9 cellular contexts compared by ENCODE assay signal in the genomic region with DNA sequence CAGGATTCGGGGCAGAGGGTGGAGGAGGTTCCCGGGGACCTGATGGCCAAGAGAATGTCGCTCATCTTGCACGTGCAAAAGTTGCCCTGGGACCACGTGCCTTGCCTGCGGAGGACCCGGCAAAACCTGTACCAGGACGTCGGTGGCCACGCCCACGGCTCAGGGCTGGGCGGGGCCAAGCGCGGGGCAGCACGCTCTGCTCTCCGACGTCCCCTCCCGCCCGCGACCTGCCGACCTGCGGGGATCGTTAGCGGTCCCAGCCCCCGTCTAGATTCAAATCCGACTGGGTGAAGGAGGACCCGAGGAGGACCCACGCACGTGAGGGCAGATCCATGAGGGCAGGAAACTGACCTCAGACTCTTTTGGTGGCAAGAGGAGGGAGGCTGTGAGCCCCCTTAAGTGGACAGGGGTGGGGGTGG. TPM values are rescaled to one million over a fixed set of nuclear protein-coding genes. Genes with fewer than 3 reads are reported as not detected.
DNase-seq lines count a peak whose midpoint lies in the region; ATAC-seq and TF ChIP-seq lines count a peak whose summit lies in the region.
"Had no signal": no experiment of that assay in that cellular context is flagged by ENCODE, and none has a peak within 500 bp of the region (broad histone marks: within the 10 kb centered on the region; RNA-seq: fewer than 3 reads in every experiment).

C1orf167 (plus strand) TSS at position 206 of the 419 bp plus-strand sequence. CDS start 2,208 bp downstream, outside the sequence.

- TF ChIP-seq POLR2A in right lobe of liver (IDR thresholded peaks at IDR 0.05) = no peak

- H3K27ac ChIP-seq in left ventricle myocardium inferior (replicated peaks) = no peak within 1 kb of the TSS
- H3K27ac ChIP-seq in right lobe of liver = no peak within 1 kb of the TSS
- no peak within 1 kb of the TSS for H3K27ac ChIP-seq in upper lobe of right lung

- DNase-seq in Right ventricle myocardium inferior (ENCODE audit: missing footprints) (peak; percentile 56), left ventricle myocardium inferior (no peak), right lobe of liver (no peak), upper lobe of right lung (no peak), mesenteric fat pad (ENCODE audit: low spot score) (no peak), DMS153 treated with DMSO at 0.1 percent for 48 hours (lab: John Stamatoyannopoulos, UW; ENCODE audit: unreplicated experiment) (no peak)
- DNase-seq in activated T-helper 1 cell treated with anti-CD3 and anti-CD28 coated beads, Interleukin-12 subunit alpha, Interleukin-12 subunit beta, Interleukin-2, Interleukin-4 antibody, amounts not matched to agents 30 ng/mL and 10 ng/mL and 1 ng/mL, durations not matched to agents 14 hours and 24 hours and 36 hours (ENCODE audit: low spot score) = peak; percentile 27
- DNase-seq: NCI-H345 had no signal

- H3K4me1 Mint-ChIP-seq in activated T-helper 1 cell treated with anti-CD3 and anti-CD28 coated beads, Interleukin-12 subunit alpha, Interleukin-12 subunit beta, Interleukin-2, Interleukin-4 antibody, amounts not matched to agents 30 ng/mL and 10 ng/mL and 1 ng/mL, durations not matched to agents 14 hours and 24 hours and 36 hours (ENCODE audit: low read depth) = no peaks in the 10 kb centered on the region

- H3K9me3 ChIP-seq in left ventricle myocardium inferior (replicated peaks) (no peaks in the 10 kb centered on the region), right lobe of liver (no peaks in the 10 kb centered on the region), upper lobe of right lung (no peaks in the 10 kb centered on the region)

- H3K36me3 ChIP-seq in left ventricle myocardium inferior = no peaks in the 10 kb centered on the region
- no peaks in the 10 kb centered on the region for H3K36me3 ChIP-seq in right lobe of liver
- no peaks in the 10 kb centered on the region for H3K36me3 ChIP-seq in upper lobe of right lung

- peaks cover 21% of the 10 kb centered on the region for H3K27me3 Mint-ChIP-seq in activated T-helper 1 cell treated with anti-CD3 and anti-CD28 coated beads, Interleukin-12 subunit alpha, Interleukin-12 subunit beta, Interleukin-2, Interleukin-4 antibody, amounts not matched to agents 30 ng/mL and 10 ng/mL and 1 ng/mL, durations not matched to agents 14 hours and 24 hours and 36 hours (ENCODE audit: insufficient read depth)

- H3K4me3 ChIP-seq in left ventricle myocardium inferior (no peak within 1 kb of the TSS), right lobe of liver (no peak within 1 kb of the TSS), upper lobe of right lung (no peak within 1 kb of the TSS)

- intact Hi-C loops in Right ventricle myocardium inferior (cut with DNase I) (no loop called here), left ventricle myocardium inferior (cut with micrococcal nuclease) (no loop called here), right lobe of liver (cut with DNase I) (no loop called here), upper lobe of right lung (cut with DNase I) (no loop called here)
- intact Hi-C loops in activated T-helper 1 cell treated with anti-CD3 and anti-CD28 coated beads, Interleukin-12 subunit alpha, Interleukin-12 subunit beta, Interleukin-2, Interleukin-4 antibody, amounts not matched to agents 30 ng/mL and 10 ng/mL and 1 ng/mL, durations not matched to agents 14 hours and 24 hours and 36 hours (cut with micrococcal nuclease) = loop anchor here (1.0 kb wide), 1 partner anchor 44 kb away; the partner anchor contains the start of gene CLCN6

- no peaks in the 10 kb centered on the region for H3K36me3 Mint-ChIP-seq in activated T-helper 1 cell treated with anti-CD3 and anti-CD28 coated beads, Interleukin-12 subunit alpha, Interleukin-12 subunit beta, Interleukin-2, Interleukin-4 antibody, amounts not matched to agents 30 ng/mL and 10 ng/mL and 1 ng/mL, durations not matched to agents 14 hours and 24 hours and 36 hours (ENCODE audit: low read depth)

- WGBS in right lobe of liver (ENCODE audit: insufficient coverage, low coverage, low lambda C conversion rate, missing lambda C conversion rate) = 14% methylated on average over 10 of the region's 29 CpGs

- H3K27me3 ChIP-seq in left ventricle myocardium inferior (ENCODE audit: low read depth) (peaks cover 39% of the 10 kb centered on the region), right lobe of liver (no peaks in the 10 kb centered on the region), upper lobe of right lung (peaks cover 13% of the 10 kb centered on the region)

- TF ChIP-seq CTCF in left ventricle myocardium inferior (IDR thresholded peaks at IDR 0.05; ENCODE audit: borderline replicate concordance) (no peak), right lobe of liver (IDR thresholded peaks at IDR 0.05) (no peak), upper lobe of right lung (IDR thresholded peaks at IDR 0.05) (no peak)

- H3K27ac Mint-ChIP-seq in activated T-helper 1 cell treated with anti-CD3 and anti-CD28 coated beads, Interleukin-12 subunit alpha, Interleukin-12 subunit beta, Interleukin-2, Interleukin-4 antibody, amounts not matched to agents 30 ng/mL and 10 ng/mL and 1 ng/mL, durations not matched to agents 14 hours and 24 hours and 36 hours = no peak within 1 kb of the TSS

- no peak within 1 kb of the TSS for H3K4me3 Mint-ChIP-seq in activated T-helper 1 cell treated with anti-CD3 and anti-CD28 coated beads, Interleukin-12 subunit alpha, Interleukin-12 subunit beta, Interleukin-2, Interleukin-4 antibody, amounts not matched to agents 30 ng/mL and 10 ng/mL and 1 ng/mL, durations not matched to agents 14 hours and 24 hours and 36 hours

- H3K9me3 Mint-ChIP-seq in activated T-helper 1 cell treated with anti-CD3 and anti-CD28 coated beads, Interleukin-12 subunit alpha, Interleukin-12 subunit beta, Interleukin-2, Interleukin-4 antibody, amounts not matched to agents 30 ng/mL and 10 ng/mL and 1 ng/mL, durations not matched to agents 14 hours and 24 hours and 36 hours = no peaks in the 10 kb centered on the region

- H3K4me1 ChIP-seq in left ventricle myocardium inferior = peaks cover 8% of the 10 kb centered on the region
- no peaks in the 10 kb centered on the region for H3K4me1 ChIP-seq in right lobe of liver
- H3K4me1 ChIP-seq in upper lobe of right lung = no peaks in the 10 kb centered on the region

- ATAC-seq in Right ventricle myocardium inferior (no peak), right lobe of liver (peak; percentile 23 to 50 (median 40)), upper lobe of right lung (peak; percentile 68), GM19035 (IDR thresholded peaks at IDR 0.05; ENCODE audit: unreplicated experiment) (no peak)

RNA-seq across cellular contexts. Expression of gene C1orf167, which starts in this region (rescaled TPM):
- total RNA-seq in Right ventricle myocardium inferior = 5.0 TPM
- total RNA-seq in left ventricle myocardium inferior = 2.5 TPM
- not detected in 2 replicates for total RNA-seq in activated T-helper 1 cell treated with anti-CD3 and anti-CD28 coated beads, Interleukin-12 subunit alpha, Interleukin-12 subunit beta, Interleukin-2, Interleukin-4 antibody, amounts not matched to agents 30 ng/mL and 10 ng/mL and 1 ng/mL, durations not matched to agents 14 hours and 24 hours and 36 hours
- not detected for total RNA-seq in right lobe of liver
- total RNA-seq in upper lobe of right lung = 4.7 TPM
- 1.1 TPM for total RNA-seq in mesenteric fat pad

Comparison
In these comparisons a context has a peak if more than half of its experiments do, and no peak if none do; other contexts are left out.
1. Peak in DNase-seq in activated T-helper 1 cell treated with anti-CD3 and anti-CD28 coated beads, Interleukin-12 subunit alpha, Interleukin-12 subunit beta, Interleukin-2, Interleukin-4 antibody, amounts not matched to agents 30 ng/mL and 10 ng/mL and 1 ng/mL, durations not matched to agents 14 hours and 24 hours and 36 hours; RNA of the gene not detected or under 1 TPM.
2. Peak in ATAC-seq in right lobe of liver; RNA of the gene not detected or under 1 TPM.